In the genomic region with DNA sequence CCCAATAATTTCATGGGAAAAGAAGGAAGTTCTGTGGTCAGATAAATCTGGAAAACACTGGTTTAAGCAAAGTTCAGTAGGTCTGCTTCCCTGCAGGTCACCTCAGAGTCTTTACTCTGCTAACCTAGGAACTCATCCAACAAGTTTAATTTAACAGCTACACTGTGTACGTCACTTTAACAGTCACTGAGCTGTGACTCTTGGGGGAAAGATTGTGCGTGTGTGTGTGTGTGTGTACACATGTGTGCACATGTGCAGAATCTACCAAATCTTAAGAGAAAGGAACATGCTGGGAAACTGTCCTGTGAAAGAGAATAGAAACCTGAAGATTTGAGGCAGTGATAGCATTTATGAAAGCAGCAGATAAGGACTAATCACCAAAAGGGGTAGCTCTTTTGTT, we compare ENCODE assay signal across 15 cellular contexts.
DNase-seq lines count a peak whose midpoint lies in the region; ATAC-seq and TF ChIP-seq lines count a peak whose summit lies in the region.
"Had no signal": no experiment of that assay in that cellular context is flagged by ENCODE, and none has a peak within 500 bp of the region (broad histone marks: within the 10 kb centered on the region; RNA-seq: fewer than 3 reads in every experiment).

No MANE protein-coding gene starts in this region.

- no peaks in the 10 kb centered on the region for H3K27me3 Mint-ChIP-seq in activated CD4-positive, alpha-beta T cell treated with anti-CD3 and anti-CD28 coated beads, Interleukin-2, amount 10 ng/mL, durations not matched to agents 24 days and 14 days
- no peaks in the 10 kb centered on the region for H3K27me3 Mint-ChIP-seq in activated T-helper 17 cell treated with anti-CD3 and anti-CD28 coated beads, Interleukin-2, amount 50 U/mL, for 72 hours

- peak overlapping the region; percentile 78 for H3K27ac Mint-ChIP-seq in activated CD4-positive, alpha-beta T cell treated with anti-CD3 and anti-CD28 coated beads, Interleukin-2, amount 10 ng/mL, durations not matched to agents 24 days and 14 days
- peak overlapping the region; percentile 87 for H3K27ac Mint-ChIP-seq in activated T-helper 17 cell treated with anti-CD3 and anti-CD28 coated beads, Interleukin-2, amount 50 U/mL, for 72 hours
- H3K27ac Mint-ChIP-seq: H9 had no signal

- H3K36me3 ChIP-seq in neutrophil: peaks cover 73% of the 10 kb centered on the region
- H3K36me3 ChIP-seq: tibial nerve had no signal

- H3K36me3 Mint-ChIP-seq in activated CD4-positive, alpha-beta T cell treated with anti-CD3 and anti-CD28 coated beads, Interleukin-2, amount 10 ng/mL, durations not matched to agents 24 days and 14 days (ENCODE audit: low read depth): peaks cover 83% of the 10 kb centered on the region
- peaks cover 100% of the 10 kb centered on the region for H3K36me3 Mint-ChIP-seq in activated T-helper 17 cell treated with anti-CD3 and anti-CD28 coated beads, Interleukin-2, amount 50 U/mL, for 72 hours (ENCODE audit: low read depth)

- H3K4me3 Mint-ChIP-seq in activated CD4-positive, alpha-beta T cell treated with anti-CD3 and anti-CD28 coated beads, Interleukin-2, amount 10 ng/mL, durations not matched to agents 24 days and 14 days: peak overlapping the region; percentile 66
- no peak overlapping the region for H3K4me3 Mint-ChIP-seq in activated T-helper 17 cell treated with anti-CD3 and anti-CD28 coated beads, Interleukin-2, amount 50 U/mL, for 72 hours
- H3K4me3 Mint-ChIP-seq: H9 had no signal

- peak; percentile 77 for DNase-seq in activated CD4-positive, alpha-beta T cell treated with anti-CD3 and anti-CD28 coated beads, Interleukin-2, amount 10 ng/mL, durations not matched to agents 24 days and 14 days
- no peak for DNase-seq in activated CD4-positive, alpha-beta T cell treated with anti-CD3 and anti-CD28 coated beads, Interleukin-2, amount 50 U/mL, for 48 hours
- no peak for DNase-seq in HK-2 (ENCODE audit: unreplicated experiment)
- DNase-seq: H9, NCI-H1092, NCI-H748 treated with DMSO at 0.1 percent for 48 hours, retina had no signal

- peaks cover 4% of the 10 kb centered on the region for H3K9me3 Mint-ChIP-seq in activated CD4-positive, alpha-beta T cell treated with anti-CD3 and anti-CD28 coated beads, Interleukin-2, amount 10 ng/mL, durations not matched to agents 24 days and 14 days
- no peaks in the 10 kb centered on the region for H3K9me3 Mint-ChIP-seq in activated T-helper 17 cell treated with anti-CD3 and anti-CD28 coated beads, Interleukin-2, amount 50 U/mL, for 72 hours
- H3K9me3 Mint-ChIP-seq: H9 had no signal

- H3K27ac ChIP-seq in neutrophil: peak overlapping the region; percentile 44
- H3K27ac ChIP-seq: C4-2B, tibial nerve had no signal

- no peaks in the 10 kb centered on the region for H3K9me3 ChIP-seq in neutrophil

- H3K27me3 ChIP-seq in neutrophil: no peaks in the 10 kb centered on the region
- H3K27me3 ChIP-seq: tibial nerve had no signal

- peaks cover 14 to 17% of the 10 kb centered on the region in 2 experiments for H3K4me1 ChIP-seq in neutrophil (ENCODE audit: control insufficient read depth in 1 of 2, insufficient read depth in 1 of 2, low read depth in 1 of 2, low read length in 1 of 2)

- ATAC-seq in GM19351 (IDR thresholded peaks at IDR 0.05; ENCODE audit: unreplicated experiment) (peak; percentile 31), GM18907 (IDR thresholded peaks at IDR 0.05; ENCODE audit: unreplicated experiment) (no peak), HG03442 (IDR thresholded peaks at IDR 0.05; ENCODE audit: unreplicated experiment) (no peak)
- peak; percentile 37 for ATAC-seq in activated T-helper 17 cell treated with anti-CD3 and anti-CD28 coated beads, Interleukin-2, amount 50 U/mL, for 72 hours (replicated peaks)

- no peak overlapping the region for H3K4me3 ChIP-seq in neutrophil (ENCODE audit: low read depth in 1 of 2, low read length in 1 of 2)
- H3K4me3 ChIP-seq: lung, tibial nerve had no signal

- intact Hi-C loops in activated CD4-positive, alpha-beta T cell treated with anti-CD3 and anti-CD28 coated beads, Interleukin-2, amount 10 ng/mL, durations not matched to agents 24 days and 14 days (cut with micrococcal nuclease): loop anchor here (1.0 kb wide), 1 partner anchor 15 kb away; no protein-coding TSS in a partner anchor

- no peak for TF ChIP-seq CTCF in neutrophil (IDR thresholded peaks at IDR 0.05)

- peaks cover 86% of the 10 kb centered on the region for H3K4me1 Mint-ChIP-seq in activated CD4-positive, alpha-beta T cell treated with anti-CD3 and anti-CD28 coated beads, Interleukin-2, amount 10 ng/mL, durations not matched to agents 24 days and 14 days
- H3K4me1 Mint-ChIP-seq in activated T-helper 17 cell treated with anti-CD3 and anti-CD28 coated beads, Interleukin-2, amount 50 U/mL, for 72 hours: peaks cover 62% of the 10 kb centered on the region

Comparison
In these comparisons a context has a peak if more than half of its experiments do, and no peak if none do; other contexts are left out.
1. ATAC-seq: peak in GM19351 (single experiment) and activated T-helper 17 cell treated with anti-CD3 and anti-CD28 coated beads, Interleukin-2, amount 50 U/mL, for 72 hours (single experiment); none in GM18907 (single experiment) and HG03442 (single experiment).